Comparison of ENCODE assay signal across 8 cellular contexts in the genomic region with DNA sequence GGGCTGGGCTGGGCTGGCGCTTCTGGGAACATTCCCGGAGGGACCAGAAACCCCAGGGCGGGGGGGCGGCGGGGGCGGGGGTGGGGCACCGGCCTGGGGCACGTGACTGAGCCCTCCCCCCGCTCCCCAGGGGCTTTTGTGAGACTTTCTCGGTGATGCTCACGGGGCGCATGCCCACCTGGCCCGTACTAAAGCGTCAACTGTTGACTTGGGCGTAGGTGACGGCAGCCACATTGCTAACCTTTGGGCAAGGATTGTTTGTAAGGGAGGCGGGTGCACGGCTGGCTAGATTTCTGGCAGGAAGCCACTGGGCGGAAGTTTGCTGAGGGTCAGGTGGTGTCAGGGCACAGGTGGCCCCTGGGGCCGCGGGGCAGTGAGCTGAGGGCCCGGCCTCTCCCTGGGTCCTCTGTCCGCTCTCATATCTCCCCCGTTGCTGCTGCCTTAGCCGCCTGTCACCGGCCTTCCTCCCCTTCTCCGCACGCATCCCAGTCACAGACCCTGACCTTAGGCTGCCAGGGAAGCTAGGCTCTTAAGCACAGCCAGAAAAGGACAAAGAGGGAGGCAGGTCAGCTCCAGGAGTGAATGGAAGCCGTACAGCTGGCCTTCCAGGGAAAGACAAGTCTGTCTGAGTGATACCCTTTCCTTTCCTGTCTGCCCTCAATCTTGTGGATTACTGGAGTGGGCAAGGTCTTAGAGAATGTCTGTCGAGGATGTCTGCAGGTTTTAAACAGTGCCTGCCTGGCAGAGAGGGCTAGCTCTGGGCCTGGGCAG. TPM values are rescaled to one million over a fixed set of nuclear protein-coding genes. Genes with fewer than 3 reads are reported as not detected.
DNase-seq lines count a peak whose midpoint lies in the region; ATAC-seq and TF ChIP-seq lines count a peak whose summit lies in the region.

No MANE protein-coding gene starts in this region.

- H3K9me3 ChIP-seq in MM.1S (replicated peaks; ENCODE audit: insufficient read depth, low read length) (no peaks in the 10 kb centered on the region), neural progenitor cell (ENCODE audit: low read depth) (no peaks in the 10 kb centered on the region)

- TF ChIP-seq CTCF in MM.1S (IDR thresholded peaks at IDR 0.05; ENCODE audit: low read length) (no peak), fibroblast of pulmonary artery (IDR thresholded peaks at IDR 0.05; ENCODE audit: low read length, missing control alignments) (no peak), neural progenitor cell (IDR thresholded peaks at IDR 0.05) (no peak)

- H4K20me1 ChIP-seq in MM.1S (ENCODE audit: insufficient read depth, low read length): no peaks in the 10 kb centered on the region
- H4K20me1 ChIP-seq in neural progenitor cell (ENCODE audit: low read depth): peaks cover 34% of the 10 kb centered on the region

- peak overlapping the region; percentile 70; the same call in 1 of the 2 replicates for H3K27ac ChIP-seq in MM.1S (ENCODE audit: low read length)
- H3K27ac ChIP-seq in neural progenitor cell: peak overlapping the region; percentile 82

- ATAC-seq in activated CD4-positive, CD25-positive, alpha-beta regulatory T cell treated with anti-CD3 and anti-CD28 coated beads, Interleukin-2, amount 50 U/mL, for 24 hours: no peak
- ATAC-seq in GM21825 (IDR thresholded peaks at IDR 0.05; ENCODE audit: unreplicated experiment): peak; percentile 25
- ATAC-seq in HG03378 (IDR thresholded peaks at IDR 0.05; ENCODE audit: unreplicated experiment): no peak

- DNase-seq in activated CD4-positive, CD25-positive, alpha-beta regulatory T cell treated with anti-CD3 and anti-CD28 coated beads, Interleukin-2, amount 50 U/mL, for 72 hours: peak; percentile 40
- DNase-seq in MM.1S (peak; percentile 48), fibroblast of pulmonary artery (ENCODE audit: low read depth) (peak; percentile 24), neural progenitor cell (ENCODE audit: low spot score) (peak; percentile 74)
- peak; percentile 27 for DNase-seq in activated CD4-positive, alpha-beta T cell treated with anti-CD3 and anti-CD28 coated beads, Interleukin-2, amount 10 ng/mL, durations not matched to agents 7 days and 5 days

- peaks cover 2% of the 10 kb centered on the region for H3K4me1 Mint-ChIP-seq in activated CD4-positive, alpha-beta T cell treated with anti-CD3 and anti-CD28 coated beads, Interleukin-2, amount 10 ng/mL, durations not matched to agents 7 days and 5 days
- peaks cover 28% of the 10 kb centered on the region for H3K4me1 Mint-ChIP-seq in neural progenitor cell

- H3K27me3 ChIP-seq in MM.1S (replicated peaks; ENCODE audit: insufficient read depth, low read length) (peaks cover 39% of the 10 kb centered on the region), neural progenitor cell (peaks cover 5% of the 10 kb centered on the region)

- H3K4me3 ChIP-seq in MM.1S (ENCODE audit: low read length) (peak overlapping the region; percentile 71), fibroblast of pulmonary artery (replicated peaks; ENCODE audit: low read depth, low read length) (peak overlapping the region; percentile 80), neural progenitor cell (peak overlapping the region; percentile 69)

- H3F3A ChIP-seq in MM.1S (ENCODE audit: insufficient read depth, low read length): no peaks in the 10 kb centered on the region
- peaks cover 14% of the 10 kb centered on the region for H3F3A ChIP-seq in neural progenitor cell (ENCODE audit: low read depth)

- H3K27me3 Mint-ChIP-seq in activated CD4-positive, alpha-beta T cell treated with anti-CD3 and anti-CD28 coated beads, Interleukin-2, amount 10 ng/mL, durations not matched to agents 7 days and 5 days: peaks cover 6% of the 10 kb centered on the region
- peaks cover 3% of the 10 kb centered on the region for H3K27me3 Mint-ChIP-seq in neural progenitor cell (ENCODE audit: insufficient read depth, low read depth)

- no peaks in the 10 kb centered on the region for H3K36me3 Mint-ChIP-seq in activated CD4-positive, alpha-beta T cell treated with anti-CD3 and anti-CD28 coated beads, Interleukin-2, amount 10 ng/mL, durations not matched to agents 7 days and 5 days (ENCODE audit: low read depth)
- peaks cover 2% of the 10 kb centered on the region for H3K36me3 Mint-ChIP-seq in neural progenitor cell

- H3K9me2 ChIP-seq in MM.1S (replicated peaks; ENCODE audit: insufficient read depth, low read length): no peaks in the 10 kb centered on the region

- H3K9me3 Mint-ChIP-seq in activated CD4-positive, alpha-beta T cell treated with anti-CD3 and anti-CD28 coated beads, Interleukin-2, amount 10 ng/mL, durations not matched to agents 7 days and 5 days: no peaks in the 10 kb centered on the region
- H3K9me3 Mint-ChIP-seq in neural progenitor cell: no peaks in the 10 kb centered on the region

- H3K9ac ChIP-seq in MM.1S (ENCODE audit: low read length): peak overlapping the region; percentile 85; the same call in 1 of the 2 replicates
- H3K9ac ChIP-seq in neural progenitor cell: no peak overlapping the region

- H2AFZ ChIP-seq in MM.1S (ENCODE audit: low read length): peak overlapping the region; percentile 69
- peak overlapping the region; percentile 15 for H2AFZ ChIP-seq in neural progenitor cell (replicated peaks)

- H3K4me1 ChIP-seq in MM.1S (ENCODE audit: low read length): peaks cover 25% of the 10 kb centered on the region
- H3K4me1 ChIP-seq in neural progenitor cell: peaks cover 9% of the 10 kb centered on the region

- no peaks in the 10 kb centered on the region for H3K79me2 ChIP-seq in MM.1S (ENCODE audit: low read length)
- H3K79me2 ChIP-seq in neural progenitor cell (ENCODE audit: low read depth): peaks cover 16% of the 10 kb centered on the region

- H3K27ac Mint-ChIP-seq in activated CD4-positive, alpha-beta T cell treated with anti-CD3 and anti-CD28 coated beads, Interleukin-2, amount 10 ng/mL, durations not matched to agents 7 days and 5 days: no peak overlapping the region
- peak overlapping the region; percentile 63 for H3K27ac Mint-ChIP-seq in neural progenitor cell

- CTCF ChIA-PET in activated CD4-positive, alpha-beta T cell treated with anti-CD3 and anti-CD28 coated beads, Interleukin-2, amount 10 ng/mL, durations not matched to agents 7 days and 5 days (lab: Charles Lee): interaction anchor here (1.2 kb wide), 1 partner anchor 84 kb away, joined by 3 read pairs; the partner anchor contains the start of gene STKLD1

- POLR2A ChIA-PET in activated CD4-positive, alpha-beta T cell treated with anti-CD3 and anti-CD28 coated beads, Interleukin-2, amount 10 ng/mL, durations not matched to agents 7 days and 5 days (lab: Charles Lee): no interaction called here

- H3K36me3 ChIP-seq in MM.1S (replicated peaks; ENCODE audit: insufficient read depth, low read length) (no peaks in the 10 kb centered on the region), neural progenitor cell (no peaks in the 10 kb centered on the region)

- H3K4me2 ChIP-seq in MM.1S (ENCODE audit: low read depth, low read length): peak overlapping the region; percentile 89
- H3K4me2 ChIP-seq in neural progenitor cell: peak overlapping the region; percentile 98

- peak overlapping the region; percentile 56 for H3K4me3 Mint-ChIP-seq in activated CD4-positive, alpha-beta T cell treated with anti-CD3 and anti-CD28 coated beads, Interleukin-2, amount 10 ng/mL, durations not matched to agents 7 days and 5 days
- H3K4me3 Mint-ChIP-seq in neural progenitor cell: peak overlapping the region; percentile 89

RNA-seq across cellular contexts. Expression of gene CACFD1, which starts 0.8 kb away (rescaled TPM):
- 1 to 10 TPM in 1 of 2 experiments, under 1 TPM in 1; 0.75 to 1.3 TPM for total RNA-seq in activated CD4-positive, alpha-beta T cell treated with anti-CD3 and anti-CD28 coated beads, Interleukin-2, amount 10 ng/mL, durations not matched to agents 7 days and 5 days
- total RNA-seq in neural progenitor cell (ENCODE audit: low replicate concordance): 15.7 and 29.3 TPM in 2 replicates

RNA-seq across cellular contexts. Expression of gene SLC2A6, which starts 18.3 kb away (rescaled TPM):
- total RNA-seq in activated CD4-positive, alpha-beta T cell treated with anti-CD3 and anti-CD28 coated beads, Interleukin-2, amount 10 ng/mL, durations not matched to agents 7 days and 5 days: 1 to 10 TPM; 1.6 to 2.0 TPM
- 2.3 and 8.8 TPM in 2 replicates for total RNA-seq in neural progenitor cell (ENCODE audit: low replicate concordance)

RNA-seq across cellular contexts. Expression of gene ADAMTS13, which starts 38.4 kb away (rescaled TPM):
- total RNA-seq in activated CD4-positive, alpha-beta T cell treated with anti-CD3 and anti-CD28 coated beads, Interleukin-2, amount 10 ng/mL, durations not matched to agents 7 days and 5 days: 1 to 10 TPM; 2.3 to 3.0 TPM
- total RNA-seq in neural progenitor cell (ENCODE audit: low replicate concordance): 2.4 and 6.1 TPM in 2 replicates

RNA-seq across cellular contexts. Expression of gene REXO4, which starts 42.8 kb away (rescaled TPM):
- 10 to 100 TPM; 21.2 to 24.1 TPM for total RNA-seq in activated CD4-positive, alpha-beta T cell treated with anti-CD3 and anti-CD28 coated beads, Interleukin-2, amount 10 ng/mL, durations not matched to agents 7 days and 5 days
- 17.9 and 24.9 TPM in 2 replicates for total RNA-seq in neural progenitor cell (ENCODE audit: low replicate concordance)

Comparison
In these comparisons a context has a peak if more than half of its experiments do, and no peak if none do; other contexts are left out.
1. DNase-seq: peak in every context shown above with its lines; median percentile 74 in neural progenitor cell; 48 in MM.1S; 40 in activated CD4-positive, CD25-positive, alpha-beta regulatory T cell treated with anti-CD3 and anti-CD28 coated beads, Interleukin-2, amount 50 U/mL, for 72 hours; 27 in activated CD4-positive, alpha-beta T cell treated with anti-CD3 and anti-CD28 coated beads, Interleukin-2, amount 10 ng/mL, durations not matched to agents 7 days and 5 days; 24 in fibroblast of pulmonary artery.